ENCODE assay signal across 8 cellular contexts in genomic region chr1:96416111-96416595, GRCh38.
DNase-seq lines count a peak whose midpoint lies in the region; ATAC-seq and TF ChIP-seq lines count a peak whose summit lies in the region.

No MANE protein-coding gene starts in this region.

- DNase-seq in ELR (ENCODE audit: low read depth) = peak; percentile 99
- DNase-seq in SW480 (ENCODE audit: low spot score) = peak; percentile 10
- peak; percentile 91 for DNase-seq in fibroblast of villous mesenchyme (ENCODE audit: low read depth)
- DNase-seq in renal cortical epithelial cell (ENCODE audit: low read depth) = peak; percentile 73
- no peak for DNase-seq in activated CD4-positive, CD25-positive, alpha-beta regulatory T cell treated with anti-CD3 and anti-CD28 coated beads, Interleukin-2, amount 50 U/mL, for 72 hours
- no peak for DNase-seq in effector CD4-positive, alpha-beta T cell
- DNase-seq in activated CD4-positive, alpha-beta T cell treated with anti-CD3 and anti-CD28 coated beads, Interleukin-2, amount 50 U/mL, for 4 hours = no peak

- ATAC-seq in GM19324 (IDR thresholded peaks at IDR 0.05; ENCODE audit: low FRiP score, unreplicated experiment) = no peak

- no peak for TF ChIP-seq CTCF in fibroblast of villous mesenchyme (IDR thresholded peaks at IDR 0.05; ENCODE audit: insufficient read depth, low read depth, low read length)

- H3K4me3 ChIP-seq in fibroblast of villous mesenchyme (ENCODE audit: low read depth, low read length) = no peak overlapping the region

Comparison
In these comparisons a context has a peak if more than half of its experiments do, and no peak if none do; other contexts are left out.
1. DNase-seq: peak in ELR (single experiment), SW480 (single experiment), fibroblast of villous mesenchyme (single experiment) and renal cortical epithelial cell (single experiment); none in activated CD4-positive, CD25-positive, alpha-beta regulatory T cell treated with anti-CD3 and anti-CD28 coated beads, Interleukin-2, amount 50 U/mL, for 72 hours (single experiment), effector CD4-positive, alpha-beta T cell (single experiment) and activated CD4-positive, alpha-beta T cell treated with anti-CD3 and anti-CD28 coated beads, Interleukin-2, amount 50 U/mL, for 4 hours (0 of 2).